In genomic region chr9:36488322-36488838, GRCh38 we compare ENCODE assay signal across 8 cellular contexts.
A peak's percentile ranks its signal among the peaks of the same experiment; 100 is the strongest.
DNase-seq lines count a peak whose midpoint lies in the region; ATAC-seq and TF ChIP-seq lines count a peak whose summit lies in the region.

No MANE protein-coding gene starts in this region.

- peak overlapping the region in 2 of 4 donors; percentile 17 to 85 for H3K4me3 ChIP-seq in adrenal gland
- H3K4me3 ChIP-seq in lower leg skin (ENCODE audit: low read depth, poor library complexity, severe bottlenecking): peak overlapping the region; percentile 33

- TF ChIP-seq CTCF in adrenal gland (IDR thresholded peaks at IDR 0.05) (no peak), lower leg skin (IDR thresholded peaks at IDR 0.05) (no peak), GM20000 (IDR thresholded peaks at IDR 0.05; ENCODE audit: extremely low read depth, missing control alignments) (no peak)

- H3K27ac Mint-ChIP-seq in activated CD8-positive, alpha-beta memory T cell treated with anti-CD3 and anti-CD28 coated beads, Interleukin-2, amount 10 ng/mL, durations not matched to agents 7 days and 5 days: peak overlapping the region; percentile 100

- no peaks in the 10 kb centered on the region for H3K9me3 ChIP-seq in adrenal gland (replicated peaks in 1 of 3)

- peaks cover 59% of the 10 kb centered on the region for H3K4me1 Mint-ChIP-seq in activated CD8-positive, alpha-beta memory T cell treated with anti-CD3 and anti-CD28 coated beads, Interleukin-2, amount 10 ng/mL, durations not matched to agents 7 days and 5 days

- H3K4me1 ChIP-seq in adrenal gland (replicated peaks in 1 of 2): peaks cover 11 to 25% of the 10 kb centered on the region in 2 donors

- no peaks in the 10 kb centered on the region for H3K27me3 ChIP-seq in adrenal gland

- H3K9me3 Mint-ChIP-seq in activated CD8-positive, alpha-beta memory T cell treated with anti-CD3 and anti-CD28 coated beads, Interleukin-2, amount 10 ng/mL, durations not matched to agents 7 days and 5 days (ENCODE audit: low read depth): no peaks in the 10 kb centered on the region

- intact Hi-C loops in adrenal gland (cut with DNase I): no loop called here
- intact Hi-C loops in lower leg skin (cut with DNase I; ENCODE audit: low total_unique reads): no loop called here

- H3K36me3 ChIP-seq in adrenal gland (replicated peaks in 1 of 2): no peaks in the 10 kb centered on the region

- H3K27ac ChIP-seq in adrenal gland (peak overlapping the region; percentile 42 to 96 (median 90)), temporal lobe (ENCODE audit: low read depth, low read length) (peak overlapping the region; percentile 76)

- peaks cover 3% of the 10 kb centered on the region for H3K36me3 Mint-ChIP-seq in activated CD8-positive, alpha-beta memory T cell treated with anti-CD3 and anti-CD28 coated beads, Interleukin-2, amount 10 ng/mL, durations not matched to agents 7 days and 5 days

- TF ChIP-seq POLR2A in adrenal gland (IDR thresholded peaks at IDR 0.05) (no peak), lower leg skin (IDR thresholded peaks at IDR 0.05) (no peak)

- peak; percentile 43 for DNase-seq in activated CD8-positive, alpha-beta memory T cell treated with anti-CD3 and anti-CD28 coated beads, Interleukin-2, amount 10 ng/mL, durations not matched to agents 7 days and 5 days
- DNase-seq in activated CD8-positive, alpha-beta memory T cell treated with anti-CD3 and anti-CD28 coated beads for 24 hours: no peak
- peak in 1 of 7 donors; percentile 51 for DNase-seq in adrenal gland
- no peak for DNase-seq in lower leg skin (ENCODE audit: low spot score in 2 of 2)
- DNase-seq in GM20000 (ENCODE audit: low spot score): no peak
- no peak for DNase-seq in inferior parietal cortex (ENCODE audit: extremely low spot score)

- WGBS in adrenal gland, 4 donors: 14 to 22% (median 18%) methylated on average over 7 of the region's 7 CpGs
- 18 to 20% methylated on average over 7 of the region's 7 CpGs for WGBS in lower leg skin, 2 donors

- H3K27me3 Mint-ChIP-seq in activated CD8-positive, alpha-beta memory T cell treated with anti-CD3 and anti-CD28 coated beads, Interleukin-2, amount 10 ng/mL, durations not matched to agents 7 days and 5 days: no peaks in the 10 kb centered on the region

- no peak for ATAC-seq in activated CD8-positive, alpha-beta memory T cell treated with anti-CD3 and anti-CD28 coated beads, Interleukin-2, amount 10 ng/mL, durations not matched to agents 7 days and 5 days
- no peak for ATAC-seq in GM19023 (IDR thresholded peaks at IDR 0.05; ENCODE audit: unreplicated experiment)

- peak overlapping the region; percentile 89 for H3K4me3 Mint-ChIP-seq in activated CD8-positive, alpha-beta memory T cell treated with anti-CD3 and anti-CD28 coated beads, Interleukin-2, amount 10 ng/mL, durations not matched to agents 7 days and 5 days

- CTCF ChIA-PET in activated CD8-positive, alpha-beta memory T cell treated with anti-CD3 and anti-CD28 coated beads, Interleukin-2, amount 10 ng/mL, durations not matched to agents 7 days and 5 days (lab: Charles Lee): interaction anchor here (1.0 to 5.0 kb wide), 9 partner anchors 15 to 80 kb away, joined by 3 to 26 read pairs (median 4); no protein-coding TSS in a partner anchor
